In genomic region chr11:130002846-130003716, GRCh38 we compare ENCODE assay signal across 1 cellular context.
TF ChIP-seq lines count a peak whose summit lies in the region.

No MANE protein-coding gene starts in this region.

TF ChIP-seq in WTC11, 78 proteins besides CTCF, POLR2A, EP300 and RAD21 (continued from another document):
- TF ChIP-seq, protein P1, sequence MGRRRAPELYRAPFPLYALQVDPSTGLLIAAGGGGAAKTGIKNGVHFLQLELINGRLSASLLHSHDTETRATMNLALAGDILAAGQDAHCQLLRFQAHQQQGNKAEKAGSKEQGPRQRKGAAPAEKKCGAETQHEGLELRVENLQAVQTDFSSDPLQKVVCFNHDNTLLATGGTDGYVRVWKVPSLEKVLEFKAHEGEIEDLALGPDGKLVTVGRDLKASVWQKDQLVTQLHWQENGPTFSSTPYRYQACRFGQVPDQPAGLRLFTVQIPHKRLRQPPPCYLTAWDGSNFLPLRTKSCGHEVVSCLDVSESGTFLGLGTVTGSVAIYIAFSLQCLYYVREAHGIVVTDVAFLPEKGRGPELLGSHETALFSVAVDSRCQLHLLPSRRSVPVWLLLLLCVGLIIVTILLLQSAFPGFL (CRISPR knock-in tag; IDR thresholded peaks at IDR 0.05; ENCODE audit: borderline replicate concordance) = 0 out of 2 replicates have a peak, but pooled peaks have one; percentile 62
- TF ChIP-seq, protein P2, sequence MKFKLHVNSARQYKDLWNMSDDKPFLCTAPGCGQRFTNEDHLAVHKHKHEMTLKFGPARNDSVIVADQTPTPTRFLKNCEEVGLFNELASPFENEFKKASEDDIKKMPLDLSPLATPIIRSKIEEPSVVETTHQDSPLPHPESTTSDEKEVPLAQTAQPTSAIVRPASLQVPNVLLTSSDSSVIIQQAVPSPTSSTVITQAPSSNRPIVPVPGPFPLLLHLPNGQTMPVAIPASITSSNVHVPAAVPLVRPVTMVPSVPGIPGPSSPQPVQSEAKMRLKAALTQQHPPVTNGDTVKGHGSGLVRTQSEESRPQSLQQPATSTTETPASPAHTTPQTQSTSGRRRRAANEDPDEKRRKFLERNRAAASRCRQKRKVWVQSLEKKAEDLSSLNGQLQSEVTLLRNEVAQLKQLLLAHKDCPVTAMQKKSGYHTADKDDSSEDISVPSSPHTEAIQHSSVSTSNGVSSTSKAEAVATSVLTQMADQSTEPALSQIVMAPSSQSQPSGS (CRISPR knock-in tag; IDR thresholded peaks at IDR 0.05; ENCODE audit: borderline replicate concordance, low read depth) = no peak
- TF ChIP-seq GRHL2 (CRISPR knock-in tag; IDR thresholded peaks at IDR 0.05; ENCODE audit: insufficient replicate concordance, severe bottlenecking) (no peak), ZMAT4 (CRISPR knock-in tag; IDR thresholded peaks at IDR 0.05) (no peak), ETV6 (CRISPR knock-in tag; IDR thresholded peaks at IDR 0.05) (peak; percentile 82), GABPB1 (CRISPR knock-in tag; IDR thresholded peaks at IDR 0.05) (peak; percentile 28; the same call in 1 of the 2 replicates), HMGA2 (CRISPR knock-in tag; IDR thresholded peaks at IDR 0.05) (no peak; the same call in 1 of the 2 replicates), NR3C1 (CRISPR knock-in tag; conservative IDR thresholded peaks at IDR 0.05; ENCODE audit: low read depth) (no peak), ZSCAN18 (CRISPR knock-in tag; IDR thresholded peaks at IDR 0.05) (no peak), ZNF121 (CRISPR knock-in tag; IDR thresholded peaks at IDR 0.05) (no peak; the same call in 1 of the 2 replicates), FOXJ3 (CRISPR knock-in tag; IDR thresholded peaks at IDR 0.05; ENCODE audit: borderline replicate concordance) (no peak), MAX (CRISPR knock-in tag; IDR thresholded peaks at IDR 0.05) (peak; percentile 95), ERG (CRISPR knock-in tag; IDR thresholded peaks at IDR 0.05) (no peak), SMAD4 (CRISPR knock-in tag; IDR thresholded peaks at IDR 0.05) (0 out of 2 replicates have a peak, but pooled peaks have one; percentile 55), ATF1 (CRISPR knock-in tag; IDR thresholded peaks at IDR 0.05) (no peak), JUN (CRISPR knock-in tag; IDR thresholded peaks at IDR 0.05) (0 out of 2 replicates have a peak, but pooled peaks have one; percentile 54), ZNF396 (CRISPR knock-in tag; IDR thresholded peaks at IDR 0.05; ENCODE audit: borderline replicate concordance) (no peak), ARID4B (CRISPR knock-in tag; IDR thresholded peaks at IDR 0.05; ENCODE audit: borderline replicate concordance) (peak; percentile 70), ZNF671 (CRISPR knock-in tag; IDR thresholded peaks at IDR 0.05) (no peak), ZBTB43 (CRISPR knock-in tag; IDR thresholded peaks at IDR 0.05) (no peak), MXD4 (CRISPR knock-in tag; IDR thresholded peaks at IDR 0.05; ENCODE audit: borderline replicate concordance) (no peak), ZNF423 (CRISPR knock-in tag; IDR thresholded peaks at IDR 0.05) (peak; percentile 92), OVOL2 (CRISPR knock-in tag; IDR thresholded peaks at IDR 0.05; ENCODE audit: borderline replicate concordance) (no peak), HMGXB4 (CRISPR knock-in tag; IDR thresholded peaks at IDR 0.05) (0 out of 2 replicates have a peak, but pooled peaks have one; percentile 49), NFYB (CRISPR knock-in tag; conservative IDR thresholded peaks at IDR 0.05; ENCODE audit: low read depth) (peak; percentile 81), NFATC4 (CRISPR knock-in tag; IDR thresholded peaks at IDR 0.05) (no peak), FOXK1 (CRISPR knock-in tag; IDR thresholded peaks at IDR 0.05) (peak; percentile 74; the same call in 1 of the 2 replicates), CBFB (CRISPR knock-in tag; IDR thresholded peaks at IDR 0.05; ENCODE audit: low read depth) (no peak), PRDM15 (CRISPR knock-in tag; IDR thresholded peaks at IDR 0.05) (no peak), TCF7 (CRISPR knock-in tag; IDR thresholded peaks at IDR 0.05; ENCODE audit: low read depth) (0 out of 2 replicates have a peak, but pooled peaks have one; percentile 22)
